ENCODE assay signal across 19 cellular contexts in the genomic region with DNA sequence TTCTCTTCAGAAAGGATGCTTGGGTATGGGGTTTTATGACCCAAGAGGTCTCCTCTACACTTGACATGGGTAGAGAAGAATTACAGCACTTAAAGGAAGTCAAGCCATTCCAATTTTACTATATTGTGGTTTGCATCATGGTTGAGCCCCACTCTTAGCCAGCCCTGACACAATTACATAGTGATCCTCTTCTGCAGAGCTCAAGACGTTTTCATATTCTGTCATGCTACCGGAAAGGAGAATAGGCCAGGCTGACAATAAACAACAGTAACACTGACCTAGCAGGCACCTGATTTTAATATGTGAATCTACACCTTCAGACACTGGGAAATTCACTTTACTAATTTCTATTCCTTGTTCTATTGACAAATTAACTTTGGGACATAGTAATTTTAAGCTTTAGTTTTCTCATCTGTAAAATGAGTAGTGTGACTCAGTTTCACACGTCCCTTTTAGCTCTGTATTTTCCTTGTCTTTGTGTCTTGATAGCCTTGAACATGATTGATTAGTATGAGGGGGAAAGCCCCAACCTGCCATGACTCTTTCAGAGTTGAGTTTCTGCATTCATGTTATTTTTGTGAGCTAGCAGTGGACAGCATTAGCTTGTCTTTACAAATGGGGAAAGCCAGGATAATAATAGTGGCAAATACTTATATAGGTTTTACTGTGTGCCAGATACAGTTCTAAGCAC.
A peak's percentile ranks its signal among the peaks of the same experiment; 100 is the strongest.
DNase-seq lines count a peak whose midpoint lies in the region; ATAC-seq, FAIRE-seq and TF ChIP-seq lines count a peak whose summit lies in the region.
"Had no signal": no experiment of that assay in that cellular context is flagged by ENCODE, and none has a peak within 500 bp of the region (broad histone marks: within the 10 kb centered on the region; RNA-seq: fewer than 3 reads in every experiment).

No MANE protein-coding gene starts in this region.

- peaks cover 16% of the 10 kb centered on the region for H3K4me1 Mint-ChIP-seq in activated CD8-positive, alpha-beta memory T cell treated with anti-CD3 and anti-CD28 coated beads, Interleukin-2, amount 10 ng/mL, durations not matched to agents 7 days and 5 days
- H3K4me1 Mint-ChIP-seq in natural killer cell treated with Interleukin-12 subunit alpha and Interleukin-12 subunit beta and Interleukin-15 and Interleukin-18, amount 100 ng/mL, for 72 hours (ENCODE audit: low read depth in 2 of 2) = peaks cover 0 to 15% of the 10 kb centered on the region in 2 donors
- H3K4me1 Mint-ChIP-seq in natural killer cell = no peaks in the 10 kb centered on the region

- 0 out of 4 replicates have a peak, but pooled peaks cover 0 to 2% of the 10 kb centered on the region in 2 experiments for H3K27me3 ChIP-seq in GM12878 (replicated peaks in 1 of 2; ENCODE audit: control insufficient read depth in 2 of 2, insufficient read depth in 2 of 2, low read length in 1 of 2)
- H3K27me3 ChIP-seq: BE2C had no signal

- H3K27me3 Mint-ChIP-seq in activated CD8-positive, alpha-beta memory T cell treated with anti-CD3 and anti-CD28 coated beads, Interleukin-2, amount 10 ng/mL, durations not matched to agents 7 days and 5 days = peaks cover 4% of the 10 kb centered on the region
- peaks cover 8 to 10% of the 10 kb centered on the region in 2 donors for H3K27me3 Mint-ChIP-seq in natural killer cell treated with Interleukin-12 subunit alpha and Interleukin-12 subunit beta and Interleukin-15 and Interleukin-18, amount 100 ng/mL, for 72 hours
- peaks cover 11 to 12% of the 10 kb centered on the region in 2 donors for H3K27me3 Mint-ChIP-seq in natural killer cell (ENCODE audit: low read depth in 2 of 2)

- TF ChIP-seq EP300 in GM12878 (IDR thresholded peaks at IDR 0.05; ENCODE audit: borderline replicate concordance in 1 of 2, control insufficient read depth in 1 of 2, low read depth in 2 of 2, low read length in 2 of 2) = no peak

- no peaks in the 10 kb centered on the region for H4K20me1 ChIP-seq in GM12878 (ENCODE audit: control insufficient read depth, insufficient read depth)

- no peaks in the 10 kb centered on the region for H3K9me3 ChIP-seq in GM12878 (replicated peaks; ENCODE audit: control insufficient read depth, insufficient read depth, low read length)
- H3K9me3 ChIP-seq: A549, BE2C had no signal

- CTCF ChIA-PET in activated CD8-positive, alpha-beta memory T cell treated with anti-CD3 and anti-CD28 coated beads, Interleukin-2, amount 10 ng/mL, durations not matched to agents 7 days and 5 days (lab: Charles Lee) = interaction anchor here (0.8 to 3.0 kb wide), 8 partner anchors 8 to 930 kb away, joined by 3 to 38 read pairs (median 6); a partner anchor contains a TSS
- CTCF ChIA-PET in GM12878 (lab: Yijun Ruan, JAX) = interaction anchor here (0.8 to 4.9 kb wide), 11 partner anchors 8 to 486 kb away, joined by 3 to 43 read pairs (median 3); no protein-coding TSS in a partner anchor

- POLR2A ChIA-PET in GM12878 (lab: Charles Lee) = interaction anchor here (0.6 kb wide), 1 partner anchor 11 kb away, joined by 3 read pairs; no protein-coding TSS in a partner anchor

- peaks cover 3% of the 10 kb centered on the region for H3K36me3 Mint-ChIP-seq in activated CD8-positive, alpha-beta memory T cell treated with anti-CD3 and anti-CD28 coated beads, Interleukin-2, amount 10 ng/mL, durations not matched to agents 7 days and 5 days
- peaks cover 10% of the 10 kb centered on the region for H3K36me3 Mint-ChIP-seq in natural killer cell treated with Interleukin-12 subunit alpha and Interleukin-12 subunit beta and Interleukin-15 and Interleukin-18, amount 100 ng/mL, for 72 hours
- no peaks in the 10 kb centered on the region for H3K36me3 Mint-ChIP-seq in natural killer cell
- H3K36me3 Mint-ChIP-seq: CD8-positive, alpha-beta T cell had no signal

- TF ChIP-seq CTCF in natural killer cell (IDR thresholded peaks at IDR 0.05) (no peak), GM12878 (IDR thresholded peaks at IDR 0.05 in 2 of 3, conservative IDR thresholded peaks at IDR 0.05 in 1 of 3; ENCODE audit: control insufficient read depth in 2 of 3, extremely low read depth in 1 of 3, insufficient read depth in 1 of 3, low read depth in 3 of 3, low read length in 3 of 3) (no peak)

- no peak for FAIRE-seq in GM12878 (lab: Jason Lieb, UNC)
- FAIRE-seq: A549, D721Med, G401.6 had no signal

- no peak for TF ChIP-seq POLR2A in GM12878 (IDR thresholded peaks at IDR 0.05; ENCODE audit: low read depth, low read length)

- peak; percentile 85 for ATAC-seq in activated CD8-positive, alpha-beta memory T cell treated with anti-CD3 and anti-CD28 coated beads, Interleukin-2, amount 10 ng/mL, durations not matched to agents 7 days and 5 days
- peak; percentile 56 to 92 for ATAC-seq in natural killer cell treated with Interleukin-12 subunit alpha and Interleukin-12 subunit beta and Interleukin-15 and Interleukin-18, amount 100 ng/mL, for 72 hours
- ATAC-seq in natural killer cell (no peak), GM12878 (peak; percentile 76), GM19035 (IDR thresholded peaks at IDR 0.05; ENCODE audit: unreplicated experiment) (no peak)
- ATAC-seq: A549; CD8-positive, alpha-beta T cell had no signal

- H3K9ac ChIP-seq in GM12878 (ENCODE audit: control insufficient read depth, insufficient read depth, low read length) = no peak overlapping the region

- peaks cover 3% of the 10 kb centered on the region for H3K9me3 Mint-ChIP-seq in activated CD8-positive, alpha-beta memory T cell treated with anti-CD3 and anti-CD28 coated beads, Interleukin-2, amount 10 ng/mL, durations not matched to agents 7 days and 5 days (ENCODE audit: low read depth)
- no peaks in the 10 kb centered on the region for H3K9me3 Mint-ChIP-seq in natural killer cell treated with Interleukin-12 subunit alpha and Interleukin-12 subunit beta and Interleukin-15 and Interleukin-18, amount 100 ng/mL, for 72 hours
- peaks cover 0 to 3% of the 10 kb centered on the region in 2 donors for H3K9me3 Mint-ChIP-seq in natural killer cell

- no TSS peak for BruUV-seq in GM12878 (replicated peaks; lab: Mats Ljungman, UMichigan)

- H2AFZ ChIP-seq in GM12878 (ENCODE audit: control insufficient read depth, low read depth, low read length) = no peak overlapping the region

- in situ Hi-C loops in GM12878 (cut with MboI) = no loop called here

- no peak for DNase-seq in activated CD8-positive, alpha-beta memory T cell treated with anti-CD3 and anti-CD28 coated beads, Interleukin-2, amount 10 ng/mL, durations not matched to agents 7 days and 5 days
- DNase-seq in activated CD8-positive, alpha-beta memory T cell treated with anti-CD3 and anti-CD28 coated beads, Interleukin-2, amount 50 U/mL, for 4 hours = no peak
- no peak for DNase-seq in natural killer cell treated with Interleukin-12 subunit alpha and Interleukin-12 subunit beta and Interleukin-15 and Interleukin-18, amount 100 ng/mL, for 72 hours (ENCODE audit: low spot score)
- DNase-seq in natural killer cell (no peak), GM12878 (ENCODE audit: low read depth, low spot score) (no peak), LoVo (ENCODE audit: low spot score) (no peak)
- DNase-seq: BE2C; CD8-positive, alpha-beta T cell; COR-L47; DMS153; DMS79 treated with DMSO at 0.1 percent for 48 hours; EL; HCEC 1CT; HFFc6 had no signal

- H3K4me2 ChIP-seq in GM12878 (ENCODE audit: control insufficient read depth, insufficient read depth) = no peak overlapping the region
- H3K4me2 ChIP-seq: A549 had no signal

- peak overlapping the region; percentile 61 for H3K27ac Mint-ChIP-seq in activated CD8-positive, alpha-beta memory T cell treated with anti-CD3 and anti-CD28 coated beads, Interleukin-2, amount 10 ng/mL, durations not matched to agents 7 days and 5 days
- peak overlapping the region in 1 of 2 donors; percentile 80 for H3K27ac Mint-ChIP-seq in natural killer cell treated with Interleukin-12 subunit alpha and Interleukin-12 subunit beta and Interleukin-15 and Interleukin-18, amount 100 ng/mL, for 72 hours
- no peak overlapping the region for H3K27ac Mint-ChIP-seq in natural killer cell
- H3K27ac Mint-ChIP-seq: CD8-positive, alpha-beta T cell; HFFc6 had no signal

- SMC1A ChIA-PET in GM12878 (lab: Charles Lee; ENCODE audit: uncharacterized antibody, unreplicated experiment) = interaction anchor here (0.7 to 4.9 kb wide), 4 partner anchors 8 to 930 kb away, joined by 3 to 27 read pairs (median 3); a partner anchor contains a TSS

- no peaks in the 10 kb centered on the region for H3K4me1 ChIP-seq in GM12878 (ENCODE audit: control insufficient read depth, insufficient read depth, low read length)
- H3K4me1 ChIP-seq: A549, BE2C had no signal

- H3K27ac ChIP-seq in GM12878 (ENCODE audit: control insufficient read depth, insufficient read depth) = no peak overlapping the region
- H3K27ac ChIP-seq: A549, C4-2B had no signal

- 0% methylated on average over 3 of the region's 3 CpGs for WGBS in GM12878 (ENCODE audit: insufficient coverage, insufficient replicate concordance, low lambda C conversion rate, missing lambda C conversion rate)

- RAD21 ChIA-PET in GM12878 (lab: Charles Lee; ENCODE audit: unreplicated experiment) = interaction anchor here (0.5 to 1.9 kb wide), 7 partner anchors 8 to 493 kb away, joined by 3 to 11 read pairs (median 5); no protein-coding TSS in a partner anchor

- H3K4me3 ChIP-seq in GM12878 = no peak overlapping the region
- H3K4me3 ChIP-seq: A549 had no signal

- no peaks in the 10 kb centered on the region for H3K36me3 ChIP-seq in GM12878 (ENCODE audit: control insufficient read depth in 2 of 2, insufficient read depth in 2 of 2, low read length in 1 of 2)
- H3K36me3 ChIP-seq: BE2C had no signal

- no peaks in the 10 kb centered on the region for H3K79me2 ChIP-seq in GM12878 (ENCODE audit: control insufficient read depth, insufficient read depth, low read length)

- H3K4me3 Mint-ChIP-seq in activated CD8-positive, alpha-beta memory T cell treated with anti-CD3 and anti-CD28 coated beads, Interleukin-2, amount 10 ng/mL, durations not matched to agents 7 days and 5 days = no peak overlapping the region
- H3K4me3 Mint-ChIP-seq in natural killer cell treated with Interleukin-12 subunit alpha and Interleukin-12 subunit beta and Interleukin-15 and Interleukin-18, amount 100 ng/mL, for 72 hours = peak overlapping the region; percentile 61
- no peak overlapping the region for H3K4me3 Mint-ChIP-seq in natural killer cell
- H3K4me3 Mint-ChIP-seq: CD8-positive, alpha-beta T cell; HFFc6 had no signal

- no peak for TF ChIP-seq RAD21 in GM12878 (IDR thresholded peaks at IDR 0.05; ENCODE audit: insufficient read depth, low read depth, low read length)

- intact Hi-C loops in natural killer cell (cut with micrococcal nuclease) = no loop called here
- intact Hi-C loops in GM12878 (cut with micrococcal nuclease; ENCODE audit: unreplicated experiment) = no loop called here

TF ChIP-seq in GM12878, 131 proteins besides CTCF, POLR2A, EP300 and RAD21 (continues in another document):
- TF ChIP-seq SMAD5 (IDR thresholded peaks at IDR 0.05; ENCODE audit: low read depth) = no peak
- no peak for TF ChIP-seq IKZF1 (conservative IDR thresholded peaks at IDR 0.05)
- no peak for TF ChIP-seq RFX5 (IDR thresholded peaks at IDR 0.05; ENCODE audit: low read depth, low read length)

Comparison
In these comparisons a context has a peak if more than half of its experiments do, and no peak if none do; other contexts are left out.
1. ATAC-seq: peak in activated CD8-positive, alpha-beta memory T cell treated with anti-CD3 and anti-CD28 coated beads, Interleukin-2, amount 10 ng/mL, durations not matched to agents 7 days and 5 days (single experiment), natural killer cell treated with Interleukin-12 subunit alpha and Interleukin-12 subunit beta and Interleukin-15 and Interleukin-18, amount 100 ng/mL, for 72 hours (2 of 2) and GM12878 (single experiment); none in natural killer cell (0 of 3) and GM19035 (single experiment).